Comparison of ENCODE assay signal across 16 cellular contexts in genomic region chr3:129722527-129722926, GRCh38.
A peak's percentile ranks its signal among the peaks of the same experiment; 100 is the strongest.
DNase-seq lines count a peak whose midpoint lies in the region; ATAC-seq, FAIRE-seq and TF ChIP-seq lines count a peak whose summit lies in the region.
"Had no signal": no experiment of that assay in that cellular context is flagged by ENCODE, and none has a peak within 500 bp of the region (broad histone marks: within the 10 kb centered on the region; RNA-seq: fewer than 3 reads in every experiment).

No MANE protein-coding gene starts in this region.

- peak overlapping the region; percentile 84 to 87 for H3K27ac ChIP-seq in A549
- peak overlapping the region; percentile 48 for H3K27ac ChIP-seq in foreskin keratinocyte
- no peak overlapping the region for H3K27ac ChIP-seq in parathyroid adenoma
- H3K27ac ChIP-seq in small intestine (ENCODE audit: low read depth in 1 of 2, low read length in 1 of 2) = no peak overlapping the region
- H3K27ac ChIP-seq: Peyer's patch had no signal

- H3K79me2 ChIP-seq in parathyroid adenoma = peaks cover 4% of the 10 kb centered on the region

- peaks cover 65% of the 10 kb centered on the region for H3K4me1 ChIP-seq in A549
- peaks cover 40% of the 10 kb centered on the region for H3K4me1 ChIP-seq in foreskin keratinocyte
- peaks cover 14% of the 10 kb centered on the region for H3K4me1 ChIP-seq in parathyroid adenoma
- no peaks in the 10 kb centered on the region for H3K4me1 ChIP-seq in small intestine (ENCODE audit: control insufficient read depth in 2 of 2, insufficient read depth in 1 of 2, low read depth in 1 of 2, low read length in 1 of 2)
- H3K4me1 ChIP-seq: Peyer's patch had no signal

- no peaks in the 10 kb centered on the region for H3K27me3 ChIP-seq in foreskin keratinocyte
- no peaks in the 10 kb centered on the region for H3K27me3 ChIP-seq in parathyroid adenoma (ENCODE audit: control insufficient read depth, insufficient read depth, low read length)
- no peaks in the 10 kb centered on the region for H3K27me3 ChIP-seq in small intestine (ENCODE audit: control insufficient read depth in 2 of 2, insufficient read depth in 2 of 2, low read length in 2 of 2)
- H3K27me3 ChIP-seq: Peyer's patch had no signal

- FAIRE-seq in A549 (lab: Jason Lieb, UNC) (no peak), small intestine (lab: Jason Lieb, UNC) (no peak)
- FAIRE-seq: K562 had no signal

- H3K9me3 ChIP-seq in A549 (no peaks in the 10 kb centered on the region), parathyroid adenoma (ENCODE audit: control insufficient read depth, low read length) (no peaks in the 10 kb centered on the region), small intestine (ENCODE audit: control insufficient read depth, low read depth) (no peaks in the 10 kb centered on the region)
- H3K9me3 ChIP-seq: Peyer's patch had no signal

- TF ChIP-seq CTCF in A549 (IDR thresholded peaks at IDR 0.05) (no peak), foreskin keratinocyte (conservative IDR thresholded peaks at IDR 0.05) (no peak), parathyroid adenoma (IDR thresholded peaks at IDR 0.05) (no peak), GM10266 (IDR thresholded peaks at IDR 0.05; ENCODE audit: control insufficient read depth, insufficient read depth, low read depth, missing control alignments) (no peak)

- DNase-seq in A549 (ENCODE audit: low read depth in 1 of 2, low spot score in 1 of 2) (peak in 1 of 2 experiments; percentile 47), NCI-H524 treated with DMSO at 0.1 percent for 48 hours (lab: John Stamatoyannopoulos, UW) (peak; percentile 33), foreskin keratinocyte (no peak), small intestine (no peak), NCI-H82 treated with DMSO at 0.1 percent for 48 hours (lab: John Stamatoyannopoulos, UW; ENCODE audit: unreplicated experiment) (no peak), GM10266 (ENCODE audit: extremely low spot score) (no peak)
- DNase-seq: CD4-positive, alpha-beta memory T cell; DND-41; GDM1; GOT3; NCI-H1092 treated with DMSO at 0.1 percent for 48 hours; NCI-H187 treated with DMSO at 0.1 percent for 48 hours; Peyer's patch; Right ventricle myocardium superior had no signal

- no peak overlapping the region for H3K9ac ChIP-seq in parathyroid adenoma

- TF ChIP-seq POLR2A in A549 (IDR thresholded peaks at IDR 0.05; ENCODE audit: low read length) = no peak

- no peak overlapping the region for H2AFZ ChIP-seq in parathyroid adenoma

- peak overlapping the region; percentile 92 for H3K4me2 ChIP-seq in A549
- H3K4me2 ChIP-seq in parathyroid adenoma (ENCODE audit: low read length) = peak overlapping the region; percentile 22

- POLR2A ChIA-PET in A549 (lab: Yijun Ruan, JAX) = no interaction called here

- H3K4me3 ChIP-seq in A549 = peak overlapping the region; percentile 35; the same call in 1 of the 3 replicates
- H3K4me3 ChIP-seq in parathyroid adenoma (ENCODE audit: low read depth, low read length) = no peak overlapping the region
- no peak overlapping the region for H3K4me3 ChIP-seq in small intestine (ENCODE audit: low read depth in 1 of 2, low read length in 2 of 2)
- H3K4me3 ChIP-seq: K562, Peyer's patch had no signal

- ATAC-seq in A549 (peak in 1 of 2 experiments; percentile 63; a peak in 3 of 6 replicates), foreskin keratinocyte (no peak)
- ATAC-seq: K562 had no signal

- TF ChIP-seq EP300 in A549 (IDR thresholded peaks at IDR 0.05) = no peak

- CTCF ChIA-PET in A549 (lab: Yijun Ruan, JAX) = no interaction called here

- no peak for TF ChIP-seq RAD21 in A549 (conservative IDR thresholded peaks at IDR 0.05 in 1 of 2, IDR thresholded peaks at IDR 0.05 in 1 of 2)

- no peaks in the 10 kb centered on the region for H3K36me3 ChIP-seq in parathyroid adenoma (ENCODE audit: control insufficient read depth, insufficient read depth, low read length)
- no peaks in the 10 kb centered on the region for H3K36me3 ChIP-seq in small intestine (ENCODE audit: control insufficient read depth in 2 of 2, insufficient read depth in 2 of 2, low read length in 2 of 2)
- H3K36me3 ChIP-seq: Peyer's patch had no signal

TF ChIP-seq in A549, 52 proteins besides CTCF, POLR2A, EP300 and RAD21:
- TF ChIP-seq GATA3 (IDR thresholded peaks at IDR 0.05; ENCODE audit: borderline replicate concordance) (peak; percentile 32; the same call in 1 of the 2 replicates), USF2 (IDR thresholded peaks at IDR 0.05) (no peak)

Comparison
In these comparisons a context has a peak if more than half of its experiments do, and no peak if none do; other contexts are left out.
1. H3K27ac ChIP-seq: peak in A549 (2 of 2) and foreskin keratinocyte (single experiment); none in parathyroid adenoma (single experiment) and small intestine (0 of 2).